ENCODE assay signal across 18 cellular contexts in the genomic region with DNA sequence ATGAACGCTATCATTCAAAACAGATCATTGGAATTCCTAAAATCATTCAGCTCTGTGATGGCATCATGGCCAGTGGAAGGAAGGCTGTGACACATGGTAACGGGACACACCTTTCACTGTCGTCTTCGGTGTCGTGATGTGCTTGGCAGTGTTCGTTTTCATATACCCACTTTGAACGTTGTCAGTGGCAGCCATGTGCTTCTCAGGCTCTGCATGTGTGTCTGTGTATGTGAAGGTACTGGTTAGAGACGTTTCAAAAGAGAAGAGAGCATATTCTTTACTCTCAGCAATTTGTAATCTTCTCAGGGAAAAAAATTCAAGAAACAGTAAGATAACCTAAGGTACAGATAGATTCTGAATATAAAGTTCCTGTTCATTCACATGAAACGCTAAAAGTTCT.
DNase-seq lines count a peak whose midpoint lies in the region; ATAC-seq, FAIRE-seq and TF ChIP-seq lines count a peak whose summit lies in the region.
"Had no signal": no experiment of that assay in that cellular context is flagged by ENCODE, and none has a peak within 500 bp of the region (broad histone marks: within the 10 kb centered on the region; RNA-seq: fewer than 3 reads in every experiment).

No MANE protein-coding gene starts in this region.

- H3K27ac Mint-ChIP-seq in brain = peak overlapping the region in 3 of 5 experiments; percentile 23 to 66 (median 66)
- H3K27ac Mint-ChIP-seq in activated T-helper 1 cell treated with anti-CD3 and anti-CD28 coated beads, Interleukin-12 subunit alpha, Interleukin-12 subunit beta, Interleukin-2, Interleukin-4 antibody, amounts not matched to agents 30 ng/mL and 10 ng/mL and 1 ng/mL, durations not matched to agents 14 hours and 24 hours and 36 hours = no peak overlapping the region
- H3K27ac Mint-ChIP-seq: CD4-positive, alpha-beta memory T cell; H9 had no signal

- intact Hi-C loops in HepG2 (cut with micrococcal nuclease; ENCODE audit: unreplicated experiment) (no loop called here), right lobe of liver (cut with DNase I) (no loop called here), pancreas (cut with DNase I) (no loop called here)
- intact Hi-C loops in activated T-helper 1 cell treated with anti-CD3 and anti-CD28 coated beads, Interleukin-12 subunit alpha, Interleukin-12 subunit beta, Interleukin-2, Interleukin-4 antibody, amounts not matched to agents 30 ng/mL and 10 ng/mL and 1 ng/mL, durations not matched to agents 14 hours and 24 hours and 36 hours (cut with micrococcal nuclease) = no loop called here

- H3K4me1 ChIP-seq in HepG2 (ENCODE audit: insufficient read depth, low read length) (peaks cover 24% of the 10 kb centered on the region), right lobe of liver (peaks cover 0 to 7% (median 0%) of the 10 kb centered on the region in 4 donors), pancreas (peaks cover 0 to 6% (median 5%) of the 10 kb centered on the region in 3 donors)

- TF ChIP-seq POLR2A in HepG2 (IDR thresholded peaks at IDR 0.05; ENCODE audit: insufficient read depth in 1 of 2, low read depth in 2 of 2, low read length in 2 of 2) (no peak), right lobe of liver (IDR thresholded peaks at IDR 0.05) (no peak)

- peaks cover 68% of the 10 kb centered on the region for H3K4me1 Mint-ChIP-seq in brain
- no peaks in the 10 kb centered on the region for H3K4me1 Mint-ChIP-seq in activated T-helper 1 cell treated with anti-CD3 and anti-CD28 coated beads, Interleukin-12 subunit alpha, Interleukin-12 subunit beta, Interleukin-2, Interleukin-4 antibody, amounts not matched to agents 30 ng/mL and 10 ng/mL and 1 ng/mL, durations not matched to agents 14 hours and 24 hours and 36 hours (ENCODE audit: low read depth)
- H3K4me1 Mint-ChIP-seq: CD14-positive monocyte; CD4-positive, alpha-beta memory T cell; H9 had no signal

- H3K27me3 ChIP-seq in HepG2 (ENCODE audit: control insufficient read depth in 1 of 2, insufficient read depth in 2 of 2, low read length in 2 of 2) (no peaks in the 10 kb centered on the region), right lobe of liver (no peaks in the 10 kb centered on the region), pancreas (no peaks in the 10 kb centered on the region)
- H3K27me3 ChIP-seq: BLaER1 had no signal

- DNase-seq in HepG2 (ENCODE audit: low spot score) (no peak), right lobe of liver (no peak), pancreas (no peak), hypothalamus (lab: John Stamatoyannopoulos, UW) (no peak), ureter (ENCODE audit: low spot score) (no peak)
- no peak for DNase-seq in activated T-helper 1 cell treated with anti-CD3 and anti-CD28 coated beads, Interleukin-12 subunit alpha, Interleukin-12 subunit beta, Interleukin-2, Interleukin-4 antibody, amounts not matched to agents 30 ng/mL and 10 ng/mL and 1 ng/mL, durations not matched to agents 14 hours and 24 hours and 36 hours (ENCODE audit: low spot score)
- DNase-seq: 8988T; CD4-positive, alpha-beta memory T cell; DND-41; EL; H9 had no signal

- TF ChIP-seq EP300 in HepG2 (IDR thresholded peaks at IDR 0.05; ENCODE audit: low read depth in 2 of 2, low read length in 2 of 2) (no peak), HepG2 (CRISPR knock-in tag; IDR thresholded peaks at IDR 0.05; ENCODE audit: borderline replicate concordance) (no peak)

- H3K9ac ChIP-seq in HepG2 (ENCODE audit: insufficient read depth, low read depth, low read length) = no peak overlapping the region
- H3K9ac ChIP-seq: BLaER1 had no signal

- no peaks in the 10 kb centered on the region for H3K79me2 ChIP-seq in HepG2 (ENCODE audit: insufficient read depth, low read length)

- CTCF ChIA-PET in HepG2 (lab: Yijun Ruan, JAX; ENCODE audit: low intra/inter-chr PET ratio, low total read pairs) = no interaction called here

- FAIRE-seq in HepG2 (lab: Jason Lieb, UNC) = no peak
- no peak for FAIRE-seq in pancreas (lab: Jason Lieb, UNC)
- FAIRE-seq: GM12878, GM19239, H1, HTR-8/SVneo had no signal

- ATAC-seq in HepG2 (no peak), right lobe of liver (no peak), pancreas (no peak)
- ATAC-seq: GM12878 had no signal

- H3K4me2 ChIP-seq in HepG2 (ENCODE audit: low read depth, low read length) = no peak overlapping the region
- H3K4me2 ChIP-seq: BLaER1 had no signal

- no peaks in the 10 kb centered on the region for H3K9me3 Mint-ChIP-seq in brain
- no peaks in the 10 kb centered on the region for H3K9me3 Mint-ChIP-seq in activated T-helper 1 cell treated with anti-CD3 and anti-CD28 coated beads, Interleukin-12 subunit alpha, Interleukin-12 subunit beta, Interleukin-2, Interleukin-4 antibody, amounts not matched to agents 30 ng/mL and 10 ng/mL and 1 ng/mL, durations not matched to agents 14 hours and 24 hours and 36 hours
- H3K9me3 Mint-ChIP-seq: CD14-positive monocyte; CD4-positive, alpha-beta memory T cell; H9 had no signal

- peak overlapping the region in 1 of 5 experiments; percentile 4 for H3K4me3 Mint-ChIP-seq in brain
- H3K4me3 Mint-ChIP-seq in activated T-helper 1 cell treated with anti-CD3 and anti-CD28 coated beads, Interleukin-12 subunit alpha, Interleukin-12 subunit beta, Interleukin-2, Interleukin-4 antibody, amounts not matched to agents 30 ng/mL and 10 ng/mL and 1 ng/mL, durations not matched to agents 14 hours and 24 hours and 36 hours = no peak overlapping the region
- H3K4me3 Mint-ChIP-seq: CD14-positive monocyte; CD4-positive, alpha-beta memory T cell; H9 had no signal

- H3K36me3 Mint-ChIP-seq in brain = peaks cover 83% of the 10 kb centered on the region
- H3K36me3 Mint-ChIP-seq in activated T-helper 1 cell treated with anti-CD3 and anti-CD28 coated beads, Interleukin-12 subunit alpha, Interleukin-12 subunit beta, Interleukin-2, Interleukin-4 antibody, amounts not matched to agents 30 ng/mL and 10 ng/mL and 1 ng/mL, durations not matched to agents 14 hours and 24 hours and 36 hours (ENCODE audit: low read depth) = peaks cover 27% of the 10 kb centered on the region

- POLR2A ChIA-PET in HepG2 (lab: Yijun Ruan, JAX) = no interaction called here

- no peak overlapping the region for H3K4me3 ChIP-seq in HepG2 (replicated peaks in 1 of 3; ENCODE audit: insufficient read depth in 1 of 3, low read depth in 2 of 3, low read length in 3 of 3)
- no peak overlapping the region for H3K4me3 ChIP-seq in right lobe of liver
- H3K4me3 ChIP-seq in pancreas = peak overlapping the region in 3 of 4 donors; percentile 14 to 37 (median 30)
- H3K4me3 ChIP-seq: BLaER1, GM12878 had no signal

- H3K27ac ChIP-seq in HepG2 (ENCODE audit: extremely low read length, insufficient read depth, low read length) = peak overlapping the region; percentile 64
- no peak overlapping the region for H3K27ac ChIP-seq in right lobe of liver
- peak overlapping the region; percentile 50 to 72 (median 66) for H3K27ac ChIP-seq in pancreas
- H3K27ac ChIP-seq: BLaER1 had no signal

- TF ChIP-seq RAD21 in HepG2 (CRISPR knock-in tag; IDR thresholded peaks at IDR 0.05) = no peak

- H3K9me3 ChIP-seq in HepG2 (ENCODE audit: low read length) = no peaks in the 10 kb centered on the region
- H3K9me3 ChIP-seq in right lobe of liver = no peaks in the 10 kb centered on the region
- H3K9me3 ChIP-seq in pancreas = no peaks in the 10 kb centered on the region
- H3K9me3 ChIP-seq: BLaER1 had no signal

- 93% methylated on average over 9 of the region's 9 CpGs for WGBS in HepG2 (ENCODE audit: low lambda C conversion rate)
- WGBS in right lobe of liver (ENCODE audit: insufficient coverage, low coverage, low lambda C conversion rate, missing lambda C conversion rate) = 88% methylated on average over 9 of the region's 9 CpGs
- WGBS in pancreas, 2 donors = 30 to 38% methylated on average over 9 of the region's 9 CpGs

- peaks cover 21 to 56% of the 10 kb centered on the region in 2 experiments for H3K36me3 ChIP-seq in HepG2 (replicated peaks in 1 of 2; ENCODE audit: control insufficient read depth in 1 of 2, insufficient read depth in 2 of 2, low read length in 2 of 2)
- H3K36me3 ChIP-seq in right lobe of liver = peaks cover 0 to 48% (median 19%) of the 10 kb centered on the region in 4 donors
- peaks cover 0 to 14% (median 7%) of the 10 kb centered on the region in 3 donors for H3K36me3 ChIP-seq in pancreas

- no TSS peak for BruUV-seq in HepG2 (replicated peaks; lab: Mats Ljungman, UMichigan)

- H4K20me1 ChIP-seq in HepG2 (ENCODE audit: insufficient read depth, low read length) = no peaks in the 10 kb centered on the region
- H4K20me1 ChIP-seq: BLaER1 had no signal

- H2AFZ ChIP-seq in HepG2 (ENCODE audit: low read length) = no peak overlapping the region

- TF ChIP-seq CTCF in HepG2 (CRISPR knock-in tag; IDR thresholded peaks at IDR 0.05) (no peak), right lobe of liver (IDR thresholded peaks at IDR 0.05) (no peak), brain (conservative IDR thresholded peaks at IDR 0.05) (no peak), pancreas (IDR thresholded peaks at IDR 0.05) (no peak)

- H3K27me3 Mint-ChIP-seq in brain = no peaks in the 10 kb centered on the region
- H3K27me3 Mint-ChIP-seq in activated T-helper 1 cell treated with anti-CD3 and anti-CD28 coated beads, Interleukin-12 subunit alpha, Interleukin-12 subunit beta, Interleukin-2, Interleukin-4 antibody, amounts not matched to agents 30 ng/mL and 10 ng/mL and 1 ng/mL, durations not matched to agents 14 hours and 24 hours and 36 hours (ENCODE audit: insufficient read depth) = no peaks in the 10 kb centered on the region
- H3K27me3 Mint-ChIP-seq: CD4-positive, alpha-beta memory T cell had no signal

- in situ Hi-C loops in HepG2 (cut with HindIII; ENCODE audit: extremely low pct_ligation_motif_present, low pct_unique_long_range_greater_than_20kb) = no loop called here

TF ChIP-seq in HepG2, 621 proteins besides CTCF, POLR2A, EP300 and RAD21:
- TF ChIP-seq ZNF569 (CRISPR knock-in tag; IDR thresholded peaks at IDR 0.05; ENCODE audit: borderline replicate concordance) = no peak
- no peak for TF ChIP-seq ZZZ3 (CRISPR knock-in tag; IDR thresholded peaks at IDR 0.05; ENCODE audit: borderline replicate concordance)
- TF ChIP-seq, protein P1, sequence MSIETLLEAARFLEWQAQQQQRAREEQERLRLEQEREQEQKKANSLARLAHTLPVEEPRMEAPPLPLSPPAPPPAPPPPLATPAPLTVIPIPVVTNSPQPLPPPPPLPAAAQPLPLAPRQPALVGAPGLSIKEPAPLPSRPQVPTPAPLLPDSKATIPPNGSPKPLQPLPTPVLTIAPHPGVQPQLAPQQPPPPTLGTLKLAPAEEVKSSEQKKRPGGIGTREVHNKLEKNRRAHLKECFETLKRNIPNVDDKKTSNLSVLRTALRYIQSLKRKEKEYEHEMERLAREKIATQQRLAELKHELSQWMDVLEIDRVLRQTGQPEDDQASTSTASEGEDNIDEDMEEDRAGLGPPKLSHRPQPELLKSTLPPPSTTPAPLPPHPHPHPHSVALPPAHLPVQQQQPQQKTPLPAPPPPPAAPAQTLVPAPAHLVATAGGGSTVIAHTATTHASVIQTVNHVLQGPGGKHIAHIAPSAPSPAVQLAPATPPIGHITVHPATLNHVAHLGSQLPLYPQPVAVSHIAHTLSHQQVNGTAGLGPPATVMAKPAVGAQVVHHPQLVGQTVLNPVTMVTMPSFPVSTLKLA (IDR thresholded peaks at IDR 0.05) = peak; percentile 94
- no peak for TF ChIP-seq SP1 (IDR thresholded peaks at IDR 0.05)
- TF ChIP-seq SP1 (CRISPR knock-in tag; IDR thresholded peaks at IDR 0.05) = no peak

Comparison
In these comparisons a context has a peak if more than half of its experiments do, and no peak if none do; other contexts are left out.
1. H3K27ac ChIP-seq: peak in HepG2 (single experiment) and pancreas (4 of 4); none in right lobe of liver (0 of 3).
2. H3K4me3 ChIP-seq: peak in pancreas (3 of 4); none in HepG2 (0 of 3) and right lobe of liver (0 of 3).